In the genomic region with DNA sequence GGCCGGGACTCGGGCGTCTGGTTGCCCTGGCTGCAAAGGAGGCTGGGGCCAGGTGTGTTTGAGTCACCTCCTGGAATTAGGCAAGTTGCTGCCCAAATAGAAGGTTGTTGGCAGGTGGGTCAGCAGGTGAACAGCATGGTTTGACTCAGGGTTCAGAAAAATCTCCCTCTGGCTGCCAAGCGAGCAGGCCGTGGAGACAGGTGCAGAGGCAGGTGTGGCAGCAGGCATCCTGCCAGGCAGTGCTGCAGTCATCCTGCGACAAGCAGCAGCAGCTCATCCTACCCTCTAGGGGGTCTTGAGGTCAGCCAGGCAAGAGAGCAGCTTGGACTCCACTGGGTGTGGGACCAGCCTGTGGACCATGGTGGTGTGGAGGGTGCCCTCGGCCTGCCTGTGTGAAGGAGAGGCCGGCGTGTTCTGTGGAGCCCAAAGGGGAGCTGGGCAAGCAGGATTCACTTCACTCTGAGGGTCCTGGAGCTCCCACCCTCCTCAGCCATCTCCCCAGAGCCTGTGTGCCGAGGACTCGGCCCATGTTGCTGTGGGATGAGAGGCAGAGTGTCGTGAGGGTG, we compare ENCODE assay signal across 12 cellular contexts. TPM values are rescaled to one million over a fixed set of nuclear protein-coding genes. Genes with fewer than 3 reads are reported as not detected.
DNase-seq lines count a peak whose midpoint lies in the region; TF ChIP-seq lines count a peak whose summit lies in the region.
"Had no signal": no experiment of that assay in that cellular context is flagged by ENCODE, and none has a peak within 500 bp of the region (broad histone marks: within the 10 kb centered on the region; RNA-seq: fewer than 3 reads in every experiment).

No MANE protein-coding gene starts in this region.

- no peak overlapping the region for H3K4me2 ChIP-seq in Karpas-422 (ENCODE audit: low read depth, low read length, poor library complexity, severe bottlenecking)

- no peak overlapping the region for H3K9ac ChIP-seq in Karpas-422 (ENCODE audit: low read length)

- H3K27ac Mint-ChIP-seq in chondrocyte (ENCODE audit: unreplicated experiment) (no peak overlapping the region), nephron progenitor cell (no peak overlapping the region)

- H3K4me3 ChIP-seq in stomach, result no peak overlapping the region
- no peak overlapping the region for H3K4me3 ChIP-seq in Karpas-422 (ENCODE audit: low read length)

- no peaks in the 10 kb centered on the region for H3K4me1 Mint-ChIP-seq in chondrocyte (ENCODE audit: low read depth)
- H3K4me1 Mint-ChIP-seq in nephron progenitor cell, result no peaks in the 10 kb centered on the region

- H3K27ac ChIP-seq in stomach, result no peak overlapping the region
- no peak overlapping the region for H3K27ac ChIP-seq in Karpas-422 (ENCODE audit: low read length)

- H3K4me1 ChIP-seq in stomach (no peaks in the 10 kb centered on the region), Karpas-422 (ENCODE audit: low read length) (peaks cover 11% of the 10 kb centered on the region)

- peak; percentile 50 for DNase-seq in activated effector memory CD4-positive, alpha-beta T cell treated with anti-CD3 and anti-CD28 coated beads, Interleukin-2, amount 50 U/mL, for 16 hours
- DNase-seq in activated effector memory CD4-positive, alpha-beta T cell treated with Interleukin-2 at 50 U/mL for 16 hours, result no peak
- DNase-seq in NCI-H2029 treated with DMSO at 0.1 percent for 48 hours (lab: John Stamatoyannopoulos, UW) (peak; percentile 67), chondrocyte (ENCODE audit: low spot score) (peak; percentile 88), stomach (peak; percentile 25), nephron progenitor cell (no peak), pons (ENCODE audit: low spot score) (no peak), Karpas-422 (no peak)
- DNase-seq: KG1; left ventricle myocardium superior; stimulated activated naive CD8-positive, alpha-beta T cell treated with anti-CD3 and anti-CD28 coated beads, Interleukin-15, Interleukin-2, amounts not matched to agents 100 U/mL and 50 U/mL, for 24 hours had no signal

- H3K9me3 ChIP-seq in stomach, result no peaks in the 10 kb centered on the region
- H3K9me3 ChIP-seq in Karpas-422 (ENCODE audit: low read length), result no peaks in the 10 kb centered on the region

- no peak for TF ChIP-seq EP300 in stomach (IDR thresholded peaks at IDR 0.05)

- H3K9me2 ChIP-seq in Karpas-422 (replicated peaks; ENCODE audit: insufficient read depth, low read length), result no peaks in the 10 kb centered on the region

- peaks cover 0 to 23% (median 16%) of the 10 kb centered on the region in 4 donors for H3K36me3 ChIP-seq in stomach
- no peaks in the 10 kb centered on the region for H3K36me3 ChIP-seq in Karpas-422 (ENCODE audit: insufficient read depth, low read length)

- H3K4me3 Mint-ChIP-seq in chondrocyte (ENCODE audit: unreplicated experiment), result no peak overlapping the region
- H3K4me3 Mint-ChIP-seq in nephron progenitor cell, result no peak overlapping the region

- H3K27me3 ChIP-seq in stomach, result no peaks in the 10 kb centered on the region
- no peaks in the 10 kb centered on the region for H3K27me3 ChIP-seq in Karpas-422 (ENCODE audit: low read length)

- 71 to 93% (median 78%) methylated on average over 9 to 12 of the region's 12 CpGs for WGBS in stomach, 5 donors

- H3K27me3 Mint-ChIP-seq in chondrocyte (ENCODE audit: low read depth) (no peaks in the 10 kb centered on the region), nephron progenitor cell (ENCODE audit: low read depth, poor library complexity) (peaks cover 4% of the 10 kb centered on the region)

- intact Hi-C loops in stomach (cut with DNase I; ENCODE audit: low total_unique reads), result no loop called here

- no peak overlapping the region for H2AFZ ChIP-seq in Karpas-422 (ENCODE audit: low read length)

- TF ChIP-seq CTCF in chondrocyte (IDR thresholded peaks at IDR 0.05), result no peak
- TF ChIP-seq CTCF in stomach (IDR thresholded peaks at IDR 0.05), result no peak
- no peak for TF ChIP-seq CTCF in nephron progenitor cell (IDR thresholded peaks at IDR 0.05)

- H4K20me1 ChIP-seq in Karpas-422 (ENCODE audit: insufficient read depth, low read depth, low read length), result no peaks in the 10 kb centered on the region

- no peaks in the 10 kb centered on the region for H3K9me3 Mint-ChIP-seq in chondrocyte (ENCODE audit: low read depth)
- no peaks in the 10 kb centered on the region for H3K9me3 Mint-ChIP-seq in nephron progenitor cell

- no peaks in the 10 kb centered on the region for H3K79me2 ChIP-seq in Karpas-422 (ENCODE audit: low read length)

- no peak for TF ChIP-seq POLR2A in stomach (IDR thresholded peaks at IDR 0.05)

- H3K36me3 Mint-ChIP-seq in chondrocyte (ENCODE audit: low read depth) (peaks cover 2% of the 10 kb centered on the region), nephron progenitor cell (ENCODE audit: low read depth) (no peaks in the 10 kb centered on the region)

RNA-seq across cellular contexts. Expression of gene MSANTD1, which starts 8.2 kb away (rescaled TPM):
- total RNA-seq in chondrocyte (0.55 to 1.7 TPM (median 0.64 TPM) in 3 replicates), stomach (1 to 10 TPM in 4 of 5 donors, not detected in 1; 1.7 to 5.8 (median 4.1) TPM)
- polyA plus RNA-seq in stomach, result 1 to 10 TPM in 1 of 3 donors, under 1 TPM in 1, not detected in 1; 0.31 to 1.1 TPM
- 0.52 and 1.0 TPM in 2 replicates for total RNA-seq in Karpas-422 (2014; rRNA removed; shearing (Covaris generic); ENCODE audit: low replicate concordance)
- polyA plus RNA-seq: fibroblast of lung had no signal

RNA-seq across cellular contexts. Expression of gene RGS12, which starts 35.6 kb away (rescaled TPM):
- total RNA-seq in chondrocyte (19.0 to 24.2 TPM (median 19.3 TPM) in 3 replicates), stomach (10 to 100 TPM in 2 of 5 donors, 1 to 10 TPM in 3; 3.5 to 51.8 (median 9.0) TPM)
- 10 to 100 TPM; 18.9 to 35.2 (median 20.5) TPM for polyA plus RNA-seq in stomach
- 4.7 TPM in 1 of 2 replicates, not detected in the other for total RNA-seq in Karpas-422 (2014; rRNA removed; shearing (Covaris generic); ENCODE audit: low replicate concordance)

Comparison
In these comparisons a context has a peak if more than half of its experiments do, and no peak if none do; other contexts are left out.
1. DNase-seq: peak in activated effector memory CD4-positive, alpha-beta T cell treated with anti-CD3 and anti-CD28 coated beads, Interleukin-2, amount 50 U/mL, for 16 hours (single experiment), NCI-H2029 treated with DMSO at 0.1 percent for 48 hours (single experiment), chondrocyte (single experiment) and stomach (single experiment); none in activated effector memory CD4-positive, alpha-beta T cell treated with Interleukin-2 at 50 U/mL for 16 hours (single experiment), nephron progenitor cell (single experiment), pons (single experiment) and Karpas-422 (single experiment).